2 cellular contexts compared by ENCODE assay signal in the genomic region with DNA sequence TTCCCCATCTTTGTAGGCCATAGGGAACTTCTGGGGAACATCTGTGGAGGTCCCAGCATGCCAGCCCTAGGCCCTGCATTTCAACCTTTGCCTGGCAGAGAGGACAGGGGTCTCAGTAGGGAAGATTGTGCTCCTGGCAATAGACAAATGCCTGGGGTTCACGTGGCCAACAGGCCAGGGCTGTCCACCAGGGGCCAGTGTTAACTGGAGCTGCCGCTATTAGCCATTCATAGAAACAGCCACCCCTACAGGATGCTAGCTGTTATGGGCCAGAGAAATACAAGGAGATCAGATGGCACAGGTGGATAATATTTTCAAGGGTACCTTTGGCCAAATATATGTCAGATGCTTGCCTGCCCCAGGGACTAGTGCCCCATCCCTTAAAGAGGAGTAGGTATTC.
TF ChIP-seq lines count a peak whose summit lies in the region.

No MANE protein-coding gene starts in this region.

TF ChIP-seq in GM23338, 12 proteins besides CTCF, POLR2A, EP300 and RAD21 (continues in another document):
- TF ChIP-seq, protein P1, sequence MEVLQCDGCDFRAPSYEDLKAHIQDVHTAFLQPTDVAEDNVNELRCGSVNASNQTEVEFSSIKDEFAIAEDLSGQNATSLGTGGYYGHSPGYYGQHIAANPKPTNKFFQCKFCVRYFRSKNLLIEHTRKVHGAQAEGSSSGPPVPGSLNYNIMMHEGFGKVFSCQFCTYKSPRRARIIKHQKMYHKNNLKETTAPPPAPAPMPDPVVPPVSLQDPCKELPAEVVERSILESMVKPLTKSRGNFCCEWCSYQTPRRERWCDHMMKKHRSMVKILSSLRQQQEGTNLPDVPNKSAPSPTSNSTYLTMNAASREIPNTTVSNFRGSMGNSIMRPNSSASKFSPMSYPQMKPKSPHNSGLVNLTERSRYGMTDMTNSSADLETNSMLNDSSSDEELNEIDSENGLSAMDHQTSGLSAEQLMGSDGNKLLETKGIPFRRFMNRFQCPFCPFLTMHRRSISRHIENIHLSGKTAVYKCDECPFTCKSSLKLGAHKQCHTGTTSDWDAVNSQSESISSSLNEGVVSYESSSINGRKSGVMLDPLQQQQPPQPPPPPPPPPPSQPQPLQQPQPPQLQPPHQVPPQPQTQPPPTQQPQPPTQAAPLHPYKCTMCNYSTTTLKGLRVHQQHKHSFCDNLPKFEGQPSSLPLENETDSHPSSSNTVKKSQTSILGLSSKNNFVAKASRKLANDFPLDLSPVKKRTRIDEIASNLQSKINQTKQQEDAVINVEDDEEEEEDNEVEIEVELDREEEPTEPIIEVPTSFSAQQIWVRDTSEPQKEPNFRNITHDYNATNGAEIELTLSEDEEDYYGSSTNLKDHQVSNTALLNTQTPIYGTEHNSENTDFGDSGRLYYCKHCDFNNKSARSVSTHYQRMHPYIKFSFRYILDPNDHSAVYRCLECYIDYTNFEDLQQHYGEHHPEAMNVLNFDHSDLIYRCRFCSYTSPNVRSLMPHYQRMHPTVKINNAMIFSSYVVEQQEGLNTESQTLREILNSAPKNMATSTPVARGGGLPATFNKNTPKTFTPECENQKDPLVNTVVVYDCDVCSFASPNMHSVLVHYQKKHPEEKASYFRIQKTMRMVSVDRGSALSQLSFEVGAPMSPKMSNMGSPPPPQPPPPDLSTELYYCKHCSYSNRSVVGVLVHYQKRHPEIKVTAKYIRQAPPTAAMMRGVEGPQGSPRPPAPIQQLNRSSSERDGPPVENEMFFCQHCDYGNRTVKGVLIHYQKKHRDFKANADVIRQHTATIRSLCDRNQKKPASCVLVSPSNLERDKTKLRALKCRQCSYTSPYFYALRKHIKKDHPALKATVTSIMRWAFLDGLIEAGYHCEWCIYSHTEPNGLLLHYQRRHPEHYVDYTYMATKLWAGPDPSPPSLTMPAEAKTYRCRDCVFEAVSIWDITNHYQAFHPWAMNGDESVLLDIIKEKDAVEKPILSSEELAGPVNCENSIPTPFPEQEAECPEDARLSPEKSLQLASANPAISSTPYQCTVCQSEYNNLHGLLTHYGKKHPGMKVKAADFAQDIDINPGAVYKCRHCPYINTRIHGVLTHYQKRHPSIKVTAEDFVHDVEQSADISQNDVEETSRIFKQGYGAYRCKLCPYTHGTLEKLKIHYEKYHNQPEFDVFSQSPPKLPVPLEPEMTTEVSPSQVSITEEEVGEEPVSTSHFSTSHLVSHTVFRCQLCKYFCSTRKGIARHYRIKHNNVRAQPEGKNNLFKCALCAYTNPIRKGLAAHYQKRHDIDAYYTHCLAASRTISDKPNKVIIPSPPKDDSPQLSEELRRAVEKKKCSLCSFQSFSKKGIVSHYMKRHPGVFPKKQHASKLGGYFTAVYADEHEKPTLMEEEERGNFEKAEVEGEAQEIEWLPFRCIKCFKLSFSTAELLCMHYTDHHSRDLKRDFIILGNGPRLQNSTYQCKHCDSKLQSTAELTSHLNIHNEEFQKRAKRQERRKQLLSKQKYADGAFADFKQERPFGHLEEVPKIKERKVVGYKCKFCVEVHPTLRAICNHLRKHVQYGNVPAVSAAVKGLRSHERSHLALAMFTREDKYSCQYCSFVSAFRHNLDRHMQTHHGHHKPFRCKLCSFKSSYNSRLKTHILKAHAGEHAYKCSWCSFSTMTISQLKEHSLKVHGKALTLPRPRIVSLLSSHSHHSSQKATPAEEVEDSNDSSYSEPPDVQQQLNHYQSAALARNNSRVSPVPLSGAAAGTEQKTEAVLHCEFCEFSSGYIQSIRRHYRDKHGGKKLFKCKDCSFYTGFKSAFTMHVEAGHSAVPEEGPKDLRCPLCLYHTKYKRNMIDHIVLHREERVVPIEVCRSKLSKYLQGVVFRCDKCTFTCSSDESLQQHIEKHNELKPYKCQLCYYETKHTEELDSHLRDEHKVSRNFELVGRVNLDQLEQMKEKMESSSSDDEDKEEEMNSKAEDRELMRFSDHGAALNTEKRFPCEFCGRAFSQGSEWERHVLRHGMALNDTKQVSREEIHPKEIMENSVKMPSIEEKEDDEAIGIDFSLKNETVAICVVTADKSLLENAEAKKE (CRISPR knock-in tag; IDR thresholded peaks at IDR 0.05), result no peak
- TF ChIP-seq ZNF114 (CRISPR knock-in tag; IDR thresholded peaks at IDR 0.05), result no peak
- no peak for TF ChIP-seq EZH2 (IDR thresholded peaks at IDR 0.05; ENCODE audit: low read depth, unreplicated experiment)
- no peak for TF ChIP-seq ZNF331 (CRISPR knock-in tag; IDR thresholded peaks at IDR 0.05; ENCODE audit: low read depth)
- TF ChIP-seq STAT1 (IDR thresholded peaks at IDR 0.05; ENCODE audit: unreplicated experiment), result no peak
- no peak for TF ChIP-seq POLR2AphosphoS5 (IDR thresholded peaks at IDR 0.05; ENCODE audit: low read depth)
- TF ChIP-seq JUNB (IDR thresholded peaks at IDR 0.05; ENCODE audit: unreplicated experiment), result no peak
- TF ChIP-seq EZH2phosphoT487 (IDR thresholded peaks at IDR 0.05; ENCODE audit: unreplicated experiment), result no peak
- TF ChIP-seq, protein P2, sequence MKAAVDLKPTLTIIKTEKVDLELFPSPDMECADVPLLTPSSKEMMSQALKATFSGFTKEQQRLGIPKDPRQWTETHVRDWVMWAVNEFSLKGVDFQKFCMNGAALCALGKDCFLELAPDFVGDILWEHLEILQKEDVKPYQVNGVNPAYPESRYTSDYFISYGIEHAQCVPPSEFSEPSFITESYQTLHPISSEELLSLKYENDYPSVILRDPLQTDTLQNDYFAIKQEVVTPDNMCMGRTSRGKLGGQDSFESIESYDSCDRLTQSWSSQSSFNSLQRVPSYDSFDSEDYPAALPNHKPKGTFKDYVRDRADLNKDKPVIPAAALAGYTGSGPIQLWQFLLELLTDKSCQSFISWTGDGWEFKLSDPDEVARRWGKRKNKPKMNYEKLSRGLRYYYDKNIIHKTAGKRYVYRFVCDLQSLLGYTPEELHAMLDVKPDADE (IDR thresholded peaks at IDR 0.05), result no peak
- no peak for TF ChIP-seq NANOG (IDR thresholded peaks at IDR 0.05; ENCODE audit: borderline replicate concordance)

TF ChIP-seq in H1, 55 proteins besides CTCF, POLR2A, EP300 and RAD21 (continued from another document):
- TF ChIP-seq, protein P3, sequence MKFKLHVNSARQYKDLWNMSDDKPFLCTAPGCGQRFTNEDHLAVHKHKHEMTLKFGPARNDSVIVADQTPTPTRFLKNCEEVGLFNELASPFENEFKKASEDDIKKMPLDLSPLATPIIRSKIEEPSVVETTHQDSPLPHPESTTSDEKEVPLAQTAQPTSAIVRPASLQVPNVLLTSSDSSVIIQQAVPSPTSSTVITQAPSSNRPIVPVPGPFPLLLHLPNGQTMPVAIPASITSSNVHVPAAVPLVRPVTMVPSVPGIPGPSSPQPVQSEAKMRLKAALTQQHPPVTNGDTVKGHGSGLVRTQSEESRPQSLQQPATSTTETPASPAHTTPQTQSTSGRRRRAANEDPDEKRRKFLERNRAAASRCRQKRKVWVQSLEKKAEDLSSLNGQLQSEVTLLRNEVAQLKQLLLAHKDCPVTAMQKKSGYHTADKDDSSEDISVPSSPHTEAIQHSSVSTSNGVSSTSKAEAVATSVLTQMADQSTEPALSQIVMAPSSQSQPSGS (IDR thresholded peaks at IDR 0.05; ENCODE audit: low read length), result no peak
- TF ChIP-seq CHD2 (IDR thresholded peaks at IDR 0.05; ENCODE audit: low read length) (no peak), YY1 (IDR thresholded peaks at IDR 0.05; ENCODE audit: low read depth, low read length) (no peak), NRF1 (IDR thresholded peaks at IDR 0.05; ENCODE audit: low read depth, low read length) (no peak), CEBPB (IDR thresholded peaks at IDR 0.05; ENCODE audit: low read depth, low read length) (no peak), POLR2AphosphoS5 (IDR thresholded peaks at IDR 0.05; ENCODE audit: low read depth, low read length) (no peak), SP2 (IDR thresholded peaks at IDR 0.05; ENCODE audit: low read length) (no peak), SIX5 (IDR thresholded peaks at IDR 0.05; ENCODE audit: low read depth, low read length) (no peak), NANOG (IDR thresholded peaks at IDR 0.05; ENCODE audit: insufficient read depth, low read depth, low read length, poor library complexity, severe bottlenecking) (no peak), KDM4A (IDR thresholded peaks at IDR 0.05; ENCODE audit: low read depth, low read length, severe bottlenecking) (no peak), GTF2F1 (IDR thresholded peaks at IDR 0.05; ENCODE audit: borderline replicate concordance, low read depth, low read length) (no peak), EGR1 (IDR thresholded peaks at IDR 0.05; ENCODE audit: borderline replicate concordance, low read depth, low read length) (no peak), SP1 (IDR thresholded peaks at IDR 0.05; ENCODE audit: low read depth, low read length) (no peak), JUN (IDR thresholded peaks at IDR 0.05; ENCODE audit: low read depth, low read length) (no peak), SP4 (IDR thresholded peaks at IDR 0.05; ENCODE audit: low read length) (no peak)
- TF ChIP-seq, protein P4, sequence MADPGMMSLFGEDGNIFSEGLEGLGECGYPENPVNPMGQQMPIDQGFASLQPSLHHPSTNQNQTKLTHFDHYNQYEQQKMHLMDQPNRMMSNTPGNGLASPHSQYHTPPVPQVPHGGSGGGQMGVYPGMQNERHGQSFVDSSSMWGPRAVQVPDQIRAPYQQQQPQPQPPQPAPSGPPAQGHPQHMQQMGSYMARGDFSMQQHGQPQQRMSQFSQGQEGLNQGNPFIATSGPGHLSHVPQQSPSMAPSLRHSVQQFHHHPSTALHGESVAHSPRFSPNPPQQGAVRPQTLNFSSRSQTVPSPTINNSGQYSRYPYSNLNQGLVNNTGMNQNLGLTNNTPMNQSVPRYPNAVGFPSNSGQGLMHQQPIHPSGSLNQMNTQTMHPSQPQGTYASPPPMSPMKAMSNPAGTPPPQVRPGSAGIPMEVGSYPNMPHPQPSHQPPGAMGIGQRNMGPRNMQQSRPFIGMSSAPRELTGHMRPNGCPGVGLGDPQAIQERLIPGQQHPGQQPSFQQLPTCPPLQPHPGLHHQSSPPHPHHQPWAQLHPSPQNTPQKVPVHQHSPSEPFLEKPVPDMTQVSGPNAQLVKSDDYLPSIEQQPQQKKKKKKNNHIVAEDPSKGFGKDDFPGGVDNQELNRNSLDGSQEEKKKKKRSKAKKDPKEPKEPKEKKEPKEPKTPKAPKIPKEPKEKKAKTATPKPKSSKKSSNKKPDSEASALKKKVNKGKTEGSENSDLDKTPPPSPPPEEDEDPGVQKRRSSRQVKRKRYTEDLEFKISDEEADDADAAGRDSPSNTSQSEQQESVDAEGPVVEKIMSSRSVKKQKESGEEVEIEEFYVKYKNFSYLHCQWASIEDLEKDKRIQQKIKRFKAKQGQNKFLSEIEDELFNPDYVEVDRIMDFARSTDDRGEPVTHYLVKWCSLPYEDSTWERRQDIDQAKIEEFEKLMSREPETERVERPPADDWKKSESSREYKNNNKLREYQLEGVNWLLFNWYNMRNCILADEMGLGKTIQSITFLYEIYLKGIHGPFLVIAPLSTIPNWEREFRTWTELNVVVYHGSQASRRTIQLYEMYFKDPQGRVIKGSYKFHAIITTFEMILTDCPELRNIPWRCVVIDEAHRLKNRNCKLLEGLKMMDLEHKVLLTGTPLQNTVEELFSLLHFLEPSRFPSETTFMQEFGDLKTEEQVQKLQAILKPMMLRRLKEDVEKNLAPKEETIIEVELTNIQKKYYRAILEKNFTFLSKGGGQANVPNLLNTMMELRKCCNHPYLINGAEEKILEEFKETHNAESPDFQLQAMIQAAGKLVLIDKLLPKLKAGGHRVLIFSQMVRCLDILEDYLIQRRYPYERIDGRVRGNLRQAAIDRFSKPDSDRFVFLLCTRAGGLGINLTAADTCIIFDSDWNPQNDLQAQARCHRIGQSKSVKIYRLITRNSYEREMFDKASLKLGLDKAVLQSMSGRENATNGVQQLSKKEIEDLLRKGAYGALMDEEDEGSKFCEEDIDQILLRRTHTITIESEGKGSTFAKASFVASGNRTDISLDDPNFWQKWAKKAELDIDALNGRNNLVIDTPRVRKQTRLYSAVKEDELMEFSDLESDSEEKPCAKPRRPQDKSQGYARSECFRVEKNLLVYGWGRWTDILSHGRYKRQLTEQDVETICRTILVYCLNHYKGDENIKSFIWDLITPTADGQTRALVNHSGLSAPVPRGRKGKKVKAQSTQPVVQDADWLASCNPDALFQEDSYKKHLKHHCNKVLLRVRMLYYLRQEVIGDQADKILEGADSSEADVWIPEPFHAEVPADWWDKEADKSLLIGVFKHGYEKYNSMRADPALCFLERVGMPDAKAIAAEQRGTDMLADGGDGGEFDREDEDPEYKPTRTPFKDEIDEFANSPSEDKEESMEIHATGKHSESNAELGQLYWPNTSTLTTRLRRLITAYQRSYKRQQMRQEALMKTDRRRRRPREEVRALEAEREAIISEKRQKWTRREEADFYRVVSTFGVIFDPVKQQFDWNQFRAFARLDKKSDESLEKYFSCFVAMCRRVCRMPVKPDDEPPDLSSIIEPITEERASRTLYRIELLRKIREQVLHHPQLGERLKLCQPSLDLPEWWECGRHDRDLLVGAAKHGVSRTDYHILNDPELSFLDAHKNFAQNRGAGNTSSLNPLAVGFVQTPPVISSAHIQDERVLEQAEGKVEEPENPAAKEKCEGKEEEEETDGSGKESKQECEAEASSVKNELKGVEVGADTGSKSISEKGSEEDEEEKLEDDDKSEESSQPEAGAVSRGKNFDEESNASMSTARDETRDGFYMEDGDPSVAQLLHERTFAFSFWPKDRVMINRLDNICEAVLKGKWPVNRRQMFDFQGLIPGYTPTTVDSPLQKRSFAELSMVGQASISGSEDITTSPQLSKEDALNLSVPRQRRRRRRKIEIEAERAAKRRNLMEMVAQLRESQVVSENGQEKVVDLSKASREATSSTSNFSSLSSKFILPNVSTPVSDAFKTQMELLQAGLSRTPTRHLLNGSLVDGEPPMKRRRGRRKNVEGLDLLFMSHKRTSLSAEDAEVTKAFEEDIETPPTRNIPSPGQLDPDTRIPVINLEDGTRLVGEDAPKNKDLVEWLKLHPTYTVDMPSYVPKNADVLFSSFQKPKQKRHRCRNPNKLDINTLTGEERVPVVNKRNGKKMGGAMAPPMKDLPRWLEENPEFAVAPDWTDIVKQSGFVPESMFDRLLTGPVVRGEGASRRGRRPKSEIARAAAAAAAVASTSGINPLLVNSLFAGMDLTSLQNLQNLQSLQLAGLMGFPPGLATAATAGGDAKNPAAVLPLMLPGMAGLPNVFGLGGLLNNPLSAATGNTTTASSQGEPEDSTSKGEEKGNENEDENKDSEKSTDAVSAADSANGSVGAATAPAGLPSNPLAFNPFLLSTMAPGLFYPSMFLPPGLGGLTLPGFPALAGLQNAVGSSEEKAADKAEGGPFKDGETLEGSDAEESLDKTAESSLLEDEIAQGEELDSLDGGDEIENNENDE (IDR thresholded peaks at IDR 0.05; ENCODE audit: insufficient replicate concordance, low read length), result no peak
